ENCODE assay signal across 1 cellular context in genomic region chr19:34676697-34677385, GRCh38.
TF ChIP-seq lines count a peak whose summit lies in the region.

SCGB2B2 (minus strand) TSS chr19:34677159; CDS start chr19:34594563, 82,596 bp downstream.

TF ChIP-seq in HEK293, 187 proteins besides CTCF, POLR2A, EP300 and RAD21 (continued from another document and continues in another):
- TF ChIP-seq AEBP2 (tag by site-specific recombination; IDR thresholded peaks at IDR 0.05; ENCODE audit: borderline replicate concordance): 0 out of 2 replicates have a peak, but pooled peaks have one; percentile 27
- TF ChIP-seq GFI1B (tag by site-specific recombination; IDR thresholded peaks at IDR 0.05): no peak
- peak; percentile 99; the same call in 1 of the 2 replicates for TF ChIP-seq REPIN1 (tag by site-specific recombination; IDR thresholded peaks at IDR 0.05; ENCODE audit: low read depth)
- TF ChIP-seq ZBTB6 (tag by site-specific recombination; IDR thresholded peaks at IDR 0.05): peak; percentile 68; the same call in 1 of the 2 replicates
- TF ChIP-seq KLF17 (tag by site-specific recombination; IDR thresholded peaks at IDR 0.05): peak; percentile 96
- peak; percentile 91; the same call in 1 of the 2 replicates for TF ChIP-seq ZNF645 (tag by site-specific recombination; IDR thresholded peaks at IDR 0.05)
- peak; percentile 97 for TF ChIP-seq ZBTB48 (tag by site-specific recombination; IDR thresholded peaks at IDR 0.05)
- no peak for TF ChIP-seq ZNF704 (tag by site-specific recombination; IDR thresholded peaks at IDR 0.05)
- peak; percentile 92; the same call in 1 of the 2 replicates for TF ChIP-seq TRIM28 (IDR thresholded peaks at IDR 0.05; ENCODE audit: borderline replicate concordance, low read length)
- TF ChIP-seq ZNF530 (tag by site-specific recombination; IDR thresholded peaks at IDR 0.05; ENCODE audit: low read depth): peak; percentile 59; the same call in 1 of the 2 replicates
- peak; percentile 98 for TF ChIP-seq KLF7 (tag by site-specific recombination; IDR thresholded peaks at IDR 0.05; ENCODE audit: borderline replicate concordance)
- peak; percentile 97 for TF ChIP-seq ZSCAN23 (tag by site-specific recombination; IDR thresholded peaks at IDR 0.05)
- TF ChIP-seq ZSCAN18 (tag by site-specific recombination; IDR thresholded peaks at IDR 0.05): peak; percentile 97
- peak; percentile 64; the same call in 1 of the 2 replicates for TF ChIP-seq ZFP3 (tag by site-specific recombination; IDR thresholded peaks at IDR 0.05; ENCODE audit: low read depth)
- no peak for TF ChIP-seq SP2 (tag by site-specific recombination; IDR thresholded peaks at IDR 0.05)
- peak; percentile 95 for TF ChIP-seq KLF8 (tag by site-specific recombination; IDR thresholded peaks at IDR 0.05)
- peak; percentile 83 for TF ChIP-seq ZSCAN4 (tag by site-specific recombination; IDR thresholded peaks at IDR 0.05)
- TF ChIP-seq PRDM10 (tag by site-specific recombination; IDR thresholded peaks at IDR 0.05): peak; percentile 89
- no peak for TF ChIP-seq ZNF426 (tag by site-specific recombination; IDR thresholded peaks at IDR 0.05)
- TF ChIP-seq ZNF140 (tag by site-specific recombination; IDR thresholded peaks at IDR 0.05): no peak
- TF ChIP-seq ZNF223 (tag by site-specific recombination; IDR thresholded peaks at IDR 0.05): 0 out of 2 replicates have a peak, but pooled peaks have one; percentile 35
- TF ChIP-seq ZNF202 (tag by site-specific recombination; IDR thresholded peaks at IDR 0.05; ENCODE audit: borderline replicate concordance): no peak
- peak; percentile 84 for TF ChIP-seq ZNF558 (tag by site-specific recombination; IDR thresholded peaks at IDR 0.05)
- TF ChIP-seq ZNF664 (tag by site-specific recombination; IDR thresholded peaks at IDR 0.05): peak; percentile 91
- peak; percentile 36; the same call in 1 of the 2 replicates for TF ChIP-seq PRDM6 (tag by site-specific recombination; IDR thresholded peaks at IDR 0.05)
- peak; percentile 87; the same call in 1 of the 2 replicates for TF ChIP-seq ZBTB20 (tag by site-specific recombination; IDR thresholded peaks at IDR 0.05)
- no peak; the same call in 1 of the 2 replicates for TF ChIP-seq GLI2 (tag by site-specific recombination; IDR thresholded peaks at IDR 0.05; ENCODE audit: borderline replicate concordance, low read depth)
- no peak for TF ChIP-seq ELK4 (IDR thresholded peaks at IDR 0.05; ENCODE audit: borderline replicate concordance, low read depth, low read length)
- TF ChIP-seq ZFP41 (tag by site-specific recombination; IDR thresholded peaks at IDR 0.05; ENCODE audit: borderline replicate concordance): no peak; the same call in 1 of the 2 replicates
- no peak; the same call in 1 of the 2 replicates for TF ChIP-seq BCL11A (tag by site-specific recombination; IDR thresholded peaks at IDR 0.05; ENCODE audit: low read depth)
- peak; percentile 82 for TF ChIP-seq ZNF843 (tag by site-specific recombination; IDR thresholded peaks at IDR 0.05)
- TF ChIP-seq ZNF121 (tag by site-specific recombination; IDR thresholded peaks at IDR 0.05): peak; percentile 74; the same call in 1 of the 2 replicates
- no peak for TF ChIP-seq ZNF398 (tag by site-specific recombination; IDR thresholded peaks at IDR 0.05)
- no peak for TF ChIP-seq GLIS2 (tag by site-specific recombination; IDR thresholded peaks at IDR 0.05)
- no peak for TF ChIP-seq ZNF76 (tag by site-specific recombination; IDR thresholded peaks at IDR 0.05; ENCODE audit: borderline replicate concordance, low read depth)
- no peak for TF ChIP-seq ZNF529 (tag by site-specific recombination; IDR thresholded peaks at IDR 0.05; ENCODE audit: insufficient replicate concordance)
- peak; percentile 81 for TF ChIP-seq ZNF350 (tag by site-specific recombination; IDR thresholded peaks at IDR 0.05)
